ENCODE assay signal across 25 cellular contexts in genomic region chr2:139155991-139156390, GRCh38.
"Had no signal": no experiment of that assay in that cellular context is flagged by ENCODE, and none has a peak within 500 bp of the region (broad histone marks: within the 10 kb centered on the region; RNA-seq: fewer than 3 reads in every experiment).

No MANE protein-coding gene starts in this region.

- H3K4me1 ChIP-seq: body of pancreas, gastrocnemius medialis, left ventricle myocardium inferior, right lobe of liver, upper lobe of right lung had no signal

- H3K27me3 ChIP-seq: body of pancreas, dorsolateral prefrontal cortex, gastrocnemius medialis, right lobe of liver, upper lobe of right lung had no signal

- H3K36me3 ChIP-seq: gastrocnemius medialis, left ventricle myocardium inferior, right lobe of liver, upper lobe of right lung had no signal

- H3K9me3 ChIP-seq: body of pancreas, gastrocnemius medialis, right lobe of liver, upper lobe of right lung had no signal

- H3K27ac ChIP-seq: body of pancreas, coronary artery, dorsolateral prefrontal cortex, gastrocnemius medialis, left ventricle myocardium inferior, right lobe of liver, skin epidermis, upper lobe of right lung had no signal

- DNase-seq: activated CD4-positive, alpha-beta T cell treated with anti-CD3 and anti-CD28 coated beads for 1 hour; activated CD4-positive, alpha-beta T cell treated with anti-CD3 and anti-CD28 coated beads, Interleukin-2, amount 50 U/mL, for 1 hour; activated CD8-positive, alpha-beta T cell treated with anti-CD3 and anti-CD28 coated beads for 36 hours; activated gamma-delta T cell treated with Interleukin-2 at 50 U/mL for 16 hours; activated naive CD4-positive, alpha-beta T cell treated with anti-CD3 and anti-CD28 coated beads, Interleukin-2, amount 50 U/mL, for 16 hours; activated T-cell treated with anti-CD3 and anti-CD28 coated beads, Interleukin-2, amount 50 U/mL, for 4 hours; body of pancreas; cerebellar nuclear complex; dorsolateral prefrontal cortex; effector memory CD4-positive, alpha-beta T cell; erythroblast; gastrocnemius medialis; glutamatergic neuron; islet precursor cell; left ventricle myocardium inferior; naive B cell; nephron progenitor cell; occipital lobe; posterior cingulate gyrus; right lobe of liver; stimulated activated CD4-positive, alpha-beta T cell treated with anti-CD3 and anti-CD28 coated beads, Interleukin-4, amount 100 ng/mL, for 24 hours; T-helper 2 cell; upper lobe of right lung had no signal

- H3K4me3 ChIP-seq: body of pancreas, coronary artery, dorsolateral prefrontal cortex, gastrocnemius medialis, left ventricle myocardium inferior, right lobe of liver, skin epidermis, upper lobe of right lung had no signal
